In the genomic region with DNA sequence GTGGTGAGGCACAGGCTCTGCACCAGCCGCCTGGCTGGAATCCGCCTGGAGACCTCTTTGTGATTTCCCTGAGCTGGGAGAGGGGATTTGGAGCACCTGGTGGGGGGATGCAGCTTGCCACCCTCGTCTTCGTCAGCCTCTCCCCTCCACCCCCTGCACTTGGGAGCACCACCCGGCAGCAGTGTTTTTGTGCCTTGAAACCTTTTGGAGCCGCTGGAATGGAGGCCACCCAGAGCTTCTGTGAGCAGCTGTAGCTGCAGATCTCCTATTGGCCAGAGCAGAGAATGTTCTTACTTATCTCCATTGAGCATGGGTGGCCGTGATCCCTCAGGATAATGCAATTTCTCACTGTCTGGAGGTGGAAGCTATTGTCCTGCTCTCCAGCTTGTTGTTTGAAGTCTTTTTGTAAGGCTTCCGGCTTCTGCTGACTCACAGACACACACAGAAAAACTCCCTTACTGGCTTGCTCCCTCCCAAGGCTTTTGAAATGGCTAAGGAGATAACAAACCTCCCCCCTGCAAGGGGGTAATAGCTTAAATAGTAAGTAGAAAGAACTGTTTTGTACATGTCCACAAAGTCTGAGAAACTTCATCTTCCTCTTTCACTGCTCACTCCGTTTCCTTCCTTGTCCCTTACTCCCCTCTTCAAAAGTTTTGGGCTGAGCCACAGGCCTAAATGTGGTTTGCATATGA, we compare ENCODE assay signal across 8 cellular contexts.
DNase-seq lines count a peak whose midpoint lies in the region; ATAC-seq and TF ChIP-seq lines count a peak whose summit lies in the region.

No MANE protein-coding gene starts in this region.

- in situ Hi-C loops in Panc1 (cut with HindIII; ENCODE audit: low pct_unique_long_range_greater_than_20kb, low sequenced_read_pairs), result no loop called here

- H3K4me1 ChIP-seq in A673 (ENCODE audit: insufficient read depth, low read length, poor library complexity, severe bottlenecking) (peaks cover 11% of the 10 kb centered on the region), Panc1 (ENCODE audit: control insufficient read depth, insufficient read depth, low read length) (no peaks in the 10 kb centered on the region)

- H3K4me3 Mint-ChIP-seq in endothelial cell (ENCODE audit: unreplicated experiment), result no peak overlapping the region
- H3K4me3 Mint-ChIP-seq in naive B cell, result peak overlapping the region in 5 of 8 donors; percentile 10 to 55 (median 15)

- H3K4me3 ChIP-seq in A673 (ENCODE audit: low read depth, low read length, poor library complexity, severe bottlenecking) (no peak overlapping the region), Panc1 (ENCODE audit: low read depth in 2 of 2, low read length in 2 of 2) (no peak overlapping the region)

- H3K27me3 Mint-ChIP-seq in endothelial cell (ENCODE audit: unreplicated experiment), result peaks cover 7% of the 10 kb centered on the region
- H3K27me3 Mint-ChIP-seq in naive B cell, result no peaks in the 10 kb centered on the region

- BruUV-seq in A673 (replicated peaks; lab: Mats Ljungman, UMichigan) (no TSS peak), Panc1 (replicated peaks; lab: Mats Ljungman, UMichigan) (no TSS peak)

- peak overlapping the region; percentile 97 for H3K27ac Mint-ChIP-seq in endothelial cell (ENCODE audit: unreplicated experiment)
- H3K27ac Mint-ChIP-seq in naive B cell, result peak overlapping the region in 5 of 6 donors; percentile 38 to 89 (median 48)

- H3K27me3 ChIP-seq in A673 (replicated peaks; ENCODE audit: insufficient read depth, low read depth, low read length, poor library complexity) (no peaks in the 10 kb centered on the region), Panc1 (ENCODE audit: control insufficient read depth, insufficient read depth, low read length) (no peaks in the 10 kb centered on the region)

- H3K36me3 ChIP-seq in A673 (ENCODE audit: insufficient read depth, low read length, poor library complexity, severe bottlenecking) (no peaks in the 10 kb centered on the region), Panc1 (ENCODE audit: control insufficient read depth, insufficient read depth, low read length) (no peaks in the 10 kb centered on the region)

- H3K4me1 Mint-ChIP-seq in endothelial cell (ENCODE audit: unreplicated experiment), result peaks cover 52% of the 10 kb centered on the region
- peaks cover 27 to 40% (median 27%) of the 10 kb centered on the region in 3 donors for H3K4me1 Mint-ChIP-seq in naive B cell

- POLR2A ChIA-PET in A673 (lab: Charles Lee; ENCODE audit: low non-redundant PET), result no interaction called here
- POLR2A ChIA-PET in Panc1 (lab: Charles Lee), result no interaction called here

- peaks cover 5% of the 10 kb centered on the region for H3K9me3 Mint-ChIP-seq in endothelial cell (ENCODE audit: unreplicated experiment)
- peaks cover 0 to 12% (median 6%) of the 10 kb centered on the region in 7 donors for H3K9me3 Mint-ChIP-seq in naive B cell

- H3K9me3 ChIP-seq in A673 (ENCODE audit: low read depth, low read length, poor library complexity, severe bottlenecking) (no peaks in the 10 kb centered on the region), Panc1 (ENCODE audit: control insufficient read depth, insufficient read depth, low read depth, low read length) (no peaks in the 10 kb centered on the region)

- intact Hi-C loops in A673 (cut with micrococcal nuclease; ENCODE audit: unreplicated experiment) (no loop called here), Panc1 (cut with micrococcal nuclease; ENCODE audit: unreplicated experiment) (no loop called here)

- peaks cover 13% of the 10 kb centered on the region for H3K36me3 Mint-ChIP-seq in endothelial cell (ENCODE audit: low read depth, unreplicated experiment)
- H3K36me3 Mint-ChIP-seq in naive B cell, result peaks cover 8 to 12% of the 10 kb centered on the region in 2 donors

- no peak for TF ChIP-seq CTCF in A673 (conservative IDR thresholded peaks at IDR 0.05; ENCODE audit: low read depth, low read length)
- no peak for TF ChIP-seq CTCF in Panc1 (IDR thresholded peaks at IDR 0.05)
- no peak for TF ChIP-seq CTCF in endothelial cell (IDR thresholded peaks at IDR 0.05; ENCODE audit: unreplicated experiment)

- ATAC-seq in GM18511 (IDR thresholded peaks at IDR 0.05; ENCODE audit: unreplicated experiment), result peak; percentile 55
- peak; percentile 54 for ATAC-seq in HG02973 (IDR thresholded peaks at IDR 0.05; ENCODE audit: unreplicated experiment)
- peak; percentile 58; the same call in 1 of the 2 replicates for ATAC-seq in Panc1
- ATAC-seq in naive B cell (ENCODE audit: low read depth in 2 of 2), result peak; percentile 43 to 67
- no peak for ATAC-seq in HG03175 (IDR thresholded peaks at IDR 0.05; ENCODE audit: unreplicated experiment)

- peak overlapping the region; percentile 40 for H3K27ac ChIP-seq in A673 (ENCODE audit: low read depth, low read length, poor library complexity, severe bottlenecking)
- 0 out of 2 replicates have a peak overlapping the region, but pooled peaks have one; percentile 7 for H3K27ac ChIP-seq in Panc1 (ENCODE audit: low read length)

- peak; percentile 90 for DNase-seq in A673 (ENCODE audit: low spot score)
- DNase-seq in Panc1 (ENCODE audit: low read depth, low spot score), result no peak
- DNase-seq in endothelial cell (ENCODE audit: low spot score), result peak; percentile 35
- DNase-seq in naive B cell, result peak; percentile 7
- no peak for DNase-seq in NCI-H187 treated with DMSO at 0.1 percent for 48 hours (lab: John Stamatoyannopoulos, UW)

- CTCF ChIA-PET in A673 (lab: Charles Lee), result interaction anchor here (0.6 kb wide), 1 partner anchor 11 kb away, joined by 5 read pairs; no protein-coding TSS in a partner anchor
- CTCF ChIA-PET in Panc1 (lab: Charles Lee), result no interaction called here

Comparison
In these comparisons a context has a peak if more than half of its experiments do, and no peak if none do; other contexts are left out.
1. DNase-seq: peak in A673 (single experiment), endothelial cell (single experiment) and naive B cell (single experiment); none in Panc1 (single experiment) and NCI-H187 treated with DMSO at 0.1 percent for 48 hours (single experiment).